10 cellular contexts compared by ENCODE assay signal in the genomic region with DNA sequence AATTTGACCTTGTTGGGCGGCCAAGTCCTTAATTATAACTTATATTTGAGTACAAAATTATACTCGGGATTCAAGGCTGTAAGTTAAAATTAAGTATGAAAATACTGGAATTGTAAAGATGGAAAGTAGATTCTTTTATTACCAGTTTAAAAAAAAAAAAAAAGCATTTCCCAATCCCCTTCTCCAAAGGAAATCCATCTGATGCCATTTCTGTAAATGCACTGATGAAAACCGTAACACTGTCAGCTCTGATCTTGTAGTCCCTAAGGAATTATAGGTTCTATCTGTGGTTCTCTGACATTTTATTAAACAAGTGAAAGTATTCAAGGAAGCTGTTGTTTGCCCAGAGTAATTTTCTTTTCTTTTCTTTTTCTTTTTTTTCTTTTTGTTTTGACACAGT. TPM values are rescaled to one million over a fixed set of nuclear protein-coding genes. Genes with fewer than 3 reads are reported as not detected.
DNase-seq lines count a peak whose midpoint lies in the region; ATAC-seq lines count a peak whose summit lies in the region.
"Had no signal": no experiment of that assay in that cellular context is flagged by ENCODE, and none has a peak within 500 bp of the region (broad histone marks: within the 10 kb centered on the region; RNA-seq: fewer than 3 reads in every experiment).

No MANE protein-coding gene starts in this region.

- no peak overlapping the region for H3K27ac Mint-ChIP-seq in activated CD4-positive, alpha-beta memory T cell treated with anti-CD3 and anti-CD28 coated beads, Interleukin-2, amount 10 ng/mL, durations not matched to agents 7 days and 5 days
- no peak overlapping the region for H3K27ac Mint-ChIP-seq in stimulated activated memory B cell treated with anti-CD40 and anti-IgM and Interleukin-4, amounts not matched to agents 10 μg/mL and 1 μg/mL and 100 μg/mL, for 72 hours

- peak overlapping the region; percentile 58; the same call in 1 of the 2 replicates for H3K4me3 ChIP-seq in iPS DF 6.9 (ENCODE audit: low read length)

- no peak for ATAC-seq in stimulated activated memory B cell treated with anti-CD40 and anti-IgM and Interleukin-4, amounts not matched to agents 10 μg/mL and 1 μg/mL and 100 μg/mL, for 72 hours
- ATAC-seq in HG02759 (IDR thresholded peaks at IDR 0.05; ENCODE audit: unreplicated experiment) = no peak

- peak overlapping the region; percentile 27 for H3K4me3 Mint-ChIP-seq in activated CD4-positive, alpha-beta memory T cell treated with anti-CD3 and anti-CD28 coated beads, Interleukin-2, amount 10 ng/mL, durations not matched to agents 7 days and 5 days
- peak overlapping the region; percentile 23 for H3K4me3 Mint-ChIP-seq in stimulated activated memory B cell treated with anti-CD40 and anti-IgM and Interleukin-4, amounts not matched to agents 10 μg/mL and 1 μg/mL and 100 μg/mL, for 72 hours

- no peaks in the 10 kb centered on the region for H3K36me3 Mint-ChIP-seq in activated CD4-positive, alpha-beta memory T cell treated with anti-CD3 and anti-CD28 coated beads, Interleukin-2, amount 10 ng/mL, durations not matched to agents 7 days and 5 days (ENCODE audit: low read depth)
- no peaks in the 10 kb centered on the region for H3K36me3 Mint-ChIP-seq in stimulated activated memory B cell treated with anti-CD40 and anti-IgM and Interleukin-4, amounts not matched to agents 10 μg/mL and 1 μg/mL and 100 μg/mL, for 72 hours

- CTCF ChIA-PET in activated CD4-positive, alpha-beta memory T cell treated with anti-CD3 and anti-CD28 coated beads, Interleukin-2, amount 10 ng/mL, durations not matched to agents 7 days and 5 days (lab: Charles Lee) = interaction anchor here (0.7 kb wide), 1 partner anchor 154 kb away, joined by 3 read pairs; no protein-coding TSS in a partner anchor

- peaks cover 10% of the 10 kb centered on the region for H3K4me1 Mint-ChIP-seq in activated CD4-positive, alpha-beta memory T cell treated with anti-CD3 and anti-CD28 coated beads, Interleukin-2, amount 10 ng/mL, durations not matched to agents 7 days and 5 days
- peaks cover 7% of the 10 kb centered on the region for H3K4me1 Mint-ChIP-seq in stimulated activated memory B cell treated with anti-CD40 and anti-IgM and Interleukin-4, amounts not matched to agents 10 μg/mL and 1 μg/mL and 100 μg/mL, for 72 hours

- no peaks in the 10 kb centered on the region for H3K4me1 ChIP-seq in iPS DF 6.9 (ENCODE audit: control insufficient read depth, insufficient read depth, low read length)

- H3K9me3 ChIP-seq in iPS DF 6.9 (ENCODE audit: control insufficient read depth, insufficient read depth, low read length) = no peaks in the 10 kb centered on the region

- peaks cover 14% of the 10 kb centered on the region for H3K27me3 Mint-ChIP-seq in activated CD4-positive, alpha-beta memory T cell treated with anti-CD3 and anti-CD28 coated beads, Interleukin-2, amount 10 ng/mL, durations not matched to agents 7 days and 5 days
- H3K27me3 Mint-ChIP-seq in stimulated activated memory B cell treated with anti-CD40 and anti-IgM and Interleukin-4, amounts not matched to agents 10 μg/mL and 1 μg/mL and 100 μg/mL, for 72 hours = peaks cover 15% of the 10 kb centered on the region

- no CpG with 5 or more reads among the region's 3 CpGs for WGBS in iPS DF 6.9 (ENCODE audit: insufficient coverage, insufficient read length)

- DNase-seq in NCI-H1694 treated with DMSO at 0.1 percent for 48 hours (lab: John Stamatoyannopoulos, UW) (peak; percentile 26), NCI-H1694 (lab: John Stamatoyannopoulos, UW) (no peak), iPS DF 6.9 (ENCODE audit: low read depth, low spot score) (no peak), A172 (ENCODE audit: low spot score) (no peak)
- DNase-seq in activated CD4-positive, alpha-beta memory T cell treated with anti-CD3 and anti-CD28 coated beads, Interleukin-2, amount 10 ng/mL, durations not matched to agents 7 days and 5 days = no peak
- DNase-seq in activated effector memory CD4-positive, alpha-beta T cell treated with Interleukin-2 at 50 U/mL for 16 hours = no peak
- DNase-seq: activated CD8-positive, alpha-beta memory T cell treated with anti-CD3 and anti-CD28 coated beads, Interleukin-2, amount 50 U/mL, for 4 hours; NCI-H187 treated with DMSO at 0.1 percent for 48 hours had no signal

- no peak overlapping the region for H3K27ac ChIP-seq in iPS DF 6.9 (ENCODE audit: low read length)

- H3K27me3 ChIP-seq in iPS DF 6.9 (ENCODE audit: control insufficient read depth, insufficient read depth, low read length) = no peaks in the 10 kb centered on the region

- no peaks in the 10 kb centered on the region for H3K9me3 Mint-ChIP-seq in activated CD4-positive, alpha-beta memory T cell treated with anti-CD3 and anti-CD28 coated beads, Interleukin-2, amount 10 ng/mL, durations not matched to agents 7 days and 5 days
- H3K9me3 Mint-ChIP-seq in stimulated activated memory B cell treated with anti-CD40 and anti-IgM and Interleukin-4, amounts not matched to agents 10 μg/mL and 1 μg/mL and 100 μg/mL, for 72 hours = no peaks in the 10 kb centered on the region

- POLR2A ChIA-PET in activated CD4-positive, alpha-beta memory T cell treated with anti-CD3 and anti-CD28 coated beads, Interleukin-2, amount 10 ng/mL, durations not matched to agents 7 days and 5 days (lab: Charles Lee) = interaction anchor here (2.3 kb wide), 1 partner anchor 17 kb away, joined by 8 read pairs; no protein-coding TSS in a partner anchor

- H3K36me3 ChIP-seq in iPS DF 6.9 (ENCODE audit: control insufficient read depth, insufficient read depth, low read length) = no peaks in the 10 kb centered on the region

RNA-seq across cellular contexts. Expression of a gene that starts 41.6 kb away (rescaled TPM):
- 1 to 10 TPM; 8.9 to 9.3 TPM for total RNA-seq in activated CD4-positive, alpha-beta memory T cell treated with anti-CD3 and anti-CD28 coated beads, Interleukin-2, amount 10 ng/mL, durations not matched to agents 7 days and 5 days
- 1.4 and 4.8 TPM in 2 replicates for total RNA-seq in A172 (2014; rRNA removed; shearing (Covaris generic))

RNA-seq across cellular contexts. Expression of a gene that starts 52.0 kb away (rescaled TPM):
- 10 to 100 TPM; 50.1 to 51.7 TPM for total RNA-seq in activated CD4-positive, alpha-beta memory T cell treated with anti-CD3 and anti-CD28 coated beads, Interleukin-2, amount 10 ng/mL, durations not matched to agents 7 days and 5 days
- total RNA-seq in A172 (2014; rRNA removed; shearing (Covaris generic)) = 59.5 and 76.1 TPM in 2 replicates
